8 cellular contexts compared by ENCODE assay signal in genomic region chr4:4541661-4542570, GRCh38. TPM values are rescaled to one million over a fixed set of nuclear protein-coding genes. Genes with fewer than 3 reads are reported as not detected.
A peak's percentile ranks its signal among the peaks of the same experiment; 100 is the strongest.
DNase-seq lines count a peak whose midpoint lies in the region; ATAC-seq and TF ChIP-seq lines count a peak whose summit lies in the region.

TSS of gene STX18 (minus strand) at chr4:4542048. CDS start at chr4:4541964, 84 bp downstream.

- no peaks in the 10 kb centered on the region for H3K36me3 ChIP-seq in vagina

- no peak for TF ChIP-seq CTCF in vagina (IDR thresholded peaks at IDR 0.05)

- WGBS in right cardiac atrium: under 1% methylated on average over 76 of the region's 76 CpGs

- H3K27me3 ChIP-seq in right cardiac atrium (ENCODE audit: control insufficient read depth, insufficient read depth): no peaks in the 10 kb centered on the region
- no peaks in the 10 kb centered on the region for H3K27me3 ChIP-seq in vagina

- TF ChIP-seq POLR2A in vagina (IDR thresholded peaks at IDR 0.05): peak in 1 of 2 donors; percentile 15

- peaks cover 4% of the 10 kb centered on the region for H3K4me1 ChIP-seq in right cardiac atrium (ENCODE audit: control insufficient read depth, insufficient read depth, low read length)
- peaks cover 62% of the 10 kb centered on the region for H3K4me1 ChIP-seq in vagina

- peak; percentile 53 for DNase-seq in NCI-H1694 treated with DMSO at 0.1 percent for 48 hours (lab: John Stamatoyannopoulos, UW)
- DNase-seq in anterior cingulate cortex (lab: John Stamatoyannopoulos, UW): peak; percentile 19 to 89 (median 74)
- DNase-seq in right cardiac atrium: peak; percentile 85 to 94 (median 93)
- DNase-seq in putamen (ENCODE audit: low spot score): peak; percentile 77
- no peak for DNase-seq in vagina (ENCODE audit: extremely low spot score in 2 of 2)

- intact Hi-C loops in T-helper 2 cell treated with Interferon-gamma antibody and Interleukin-4, amounts not matched to agents 100 ng/mL and 5 ng/mL, for 36 hours (cut with micrococcal nuclease): loop anchor here (1.0 to 5.0 kb wide), 3 partner anchors 40 to 294 kb away; partner anchors contain the start of genes LYAR, TMEM128 and ZBTB49
- intact Hi-C loops in right cardiac atrium (cut with DNase I): no loop called here
- intact Hi-C loops in vagina (cut with DNase I): no loop called here

- H3K4me3 ChIP-seq in right cardiac atrium (ENCODE audit: low read length) (peak within 1 kb of the TSS; percentile 68), vagina (peak within 1 kb of the TSS; percentile 84 to 100)

- H3K27ac ChIP-seq in right cardiac atrium (ENCODE audit: low read length) (peak within 1 kb of the TSS; percentile 26), vagina (peak within 1 kb of the TSS; percentile 94)

- H3K9me3 ChIP-seq in right cardiac atrium (ENCODE audit: control insufficient read depth, low read length): no peaks in the 10 kb centered on the region
- H3K9me3 ChIP-seq in vagina: no peaks in the 10 kb centered on the region

- ATAC-seq in GM18498 (IDR thresholded peaks at IDR 0.05; ENCODE audit: unreplicated experiment) (peak; percentile 92), HG02870 (IDR thresholded peaks at IDR 0.05; ENCODE audit: unreplicated experiment) (peak; percentile 80), right cardiac atrium (peak; percentile 97 to 99)

RNA-seq across cellular contexts. Expression of gene STX18, which starts in this region (rescaled TPM):
- 21.8 and 22.3 TPM in 2 replicates for total RNA-seq in T-helper 2 cell treated with Interferon-gamma antibody and Interleukin-4, amounts not matched to agents 100 ng/mL and 5 ng/mL, for 36 hours
- total RNA-seq in right cardiac atrium (10 to 100 TPM; 15.4 to 25.9 (median 17.7) TPM), vagina (20.4 TPM)
- 14.9 TPM for polyA plus RNA-seq in right cardiac atrium

Comparison
In these comparisons a context has a peak if more than half of its experiments do, and no peak if none do; other contexts are left out.
1. DNase-seq: peak in NCI-H1694 treated with DMSO at 0.1 percent for 48 hours (single experiment), anterior cingulate cortex (58 of 58), right cardiac atrium (3 of 3) and putamen (single experiment); none in vagina (0 of 2).
2. Peak in every context shown above with its lines, with median percentiles within 50 percentile points of each other: ATAC-seq.